Comparison of ENCODE assay signal across 26 cellular contexts in genomic region chr3:105223815-105224214, GRCh38.
"Had no signal": no experiment of that assay in that cellular context is flagged by ENCODE, and none has a peak within 500 bp of the region (broad histone marks: within the 10 kb centered on the region; RNA-seq: fewer than 3 reads in every experiment).

No MANE protein-coding gene starts in this region.

- H3K4me3 ChIP-seq: stomach, suprapubic skin, testis, thoracic aorta, thyroid gland, tibial artery, tibial nerve, transverse colon, upper lobe of left lung, upper lobe of right lung, uterus, vagina had no signal

- H3K27me3 ChIP-seq: stomach, suprapubic skin, testis, thyroid gland, tibial artery, tibial nerve, transverse colon, upper lobe of left lung, upper lobe of right lung, uterus, vagina had no signal

- ATAC-seq: stimulated activated effector memory CD8-positive, alpha-beta T cell treated with anti-CD3 and anti-CD28 coated beads, Interleukin-12 subunit alpha, Interleukin-12 subunit beta, amount 100 ng/mL, for 72 hours; stimulated activated memory B cell treated with anti-CD40 and anti-IgM and Interleukin-4, amounts not matched to agents 10 μg/mL and 1 μg/mL and 100 μg/mL, for 72 hours; stimulated activated naive B cell treated with anti-CD40 and anti-IgM and Interleukin-4, amounts not matched to agents 10 μg/mL and 1 μg/mL and 100 μg/mL, for 72 hours; stimulated activated naive CD8-positive, alpha-beta T cell treated with anti-CD3 and anti-CD28 coated beads, Interleukin-15, amount 100 ng/mL, for 72 hours; stimulated activated naive CD8-positive, alpha-beta T cell treated with anti-CD3 and anti-CD28 coated beads, Interleukin-15, Interleukin-2, amounts not matched to agents 100 U/mL and 50 U/mL, for 24 hours; upper lobe of right lung had no signal

- DNase-seq: stimulated activated CD4-positive, alpha-beta T cell treated with anti-CD3 and anti-CD28 coated beads, Interleukin-2, amount 100 ng/mL, for 48 hours; stimulated activated CD4-positive, alpha-beta T cell treated with anti-CD3 and anti-CD28 coated beads, Interleukin-4, amount 100 ng/mL, for 1 hour; stimulated activated CD4-positive, alpha-beta T cell treated with anti-CD3 and anti-CD28 coated beads, Interleukin-4, amount 100 ng/mL, for 24 hours; stimulated activated CD4-positive, alpha-beta T cell treated with anti-CD3 and anti-CD28 coated beads, Interleukin-4, amount 100 ng/mL, for 4 hours; stimulated activated CD8-positive, alpha-beta memory T cell treated with anti-CD3 and anti-CD28 coated beads, Interleukin-4, amount 100 ng/mL, for 48 hours; stimulated activated naive B cell treated with anti-CD40 and anti-IgM and Interleukin-4, amounts not matched to agents 10 μg/mL and 1 μg/mL and 100 μg/mL, for 72 hours; stimulated activated naive CD4-positive, alpha-beta T cell; stimulated activated naive CD4-positive, alpha-beta T cell treated with Interleukin-2 at 50 U/mL for 16 hours; stimulated activated naive CD8-positive, alpha-beta T cell treated with anti-CD3 and anti-CD28 coated beads, Interleukin-15, amount 100 ng/mL, for 72 hours; stimulated activated naive CD8-positive, alpha-beta T cell treated with anti-CD3 and anti-CD28 coated beads, Interleukin-15, Interleukin-2, amounts not matched to agents 100 U/mL and 50 U/mL, for 24 hours; stomach; substantia nigra; testis; thyroid gland; tibial artery; transverse colon; trophoblast cell; upper lobe of left lung; upper lobe of right lung; uterus had no signal

- H3K9me3 ChIP-seq: testis, thoracic aorta, thyroid gland, tibial artery, transverse colon, upper lobe of left lung, upper lobe of right lung, uterus, vagina had no signal

- H3K36me3 ChIP-seq: stomach, suprapubic skin, thoracic aorta, thyroid gland, tibial artery, tibial nerve, transverse colon, upper lobe of left lung, upper lobe of right lung, uterus, vagina had no signal

- H3K4me1 ChIP-seq: stomach, suprapubic skin, testis, thyroid gland, tibial artery, tibial nerve, transverse colon, upper lobe of left lung, upper lobe of right lung, uterus, vagina had no signal

- H3K27ac ChIP-seq: stomach, suprapubic skin, testis, thoracic aorta, thyroid gland, tibial artery, tibial nerve, transverse colon, upper lobe of left lung, upper lobe of right lung, uterus, vagina had no signal
